In the genomic region with DNA sequence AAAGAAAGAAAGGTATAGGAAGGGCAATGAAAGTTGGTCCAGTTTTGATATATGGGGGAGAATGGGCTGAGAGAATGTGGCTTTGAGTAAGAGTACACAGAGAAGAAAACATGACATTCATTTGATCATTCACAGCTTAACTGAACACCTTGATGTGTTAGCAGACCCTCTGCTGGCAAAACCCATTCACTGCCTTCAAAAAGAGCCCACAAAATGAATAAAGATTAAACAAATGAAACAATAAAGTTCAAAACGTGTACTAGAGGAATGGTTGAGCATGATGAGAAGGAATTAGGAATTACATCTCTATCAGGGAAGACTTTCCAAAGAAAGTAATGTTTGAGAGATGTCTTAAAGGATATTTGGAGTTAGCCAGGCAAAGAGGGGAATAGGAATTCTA, we compare ENCODE assay signal across 16 cellular contexts. TPM values are rescaled to one million over a fixed set of nuclear protein-coding genes. Genes with fewer than 3 reads are reported as not detected.
DNase-seq lines count a peak whose midpoint lies in the region; ATAC-seq and TF ChIP-seq lines count a peak whose summit lies in the region.
"Had no signal": no experiment of that assay in that cellular context is flagged by ENCODE, and none has a peak within 500 bp of the region (broad histone marks: within the 10 kb centered on the region; RNA-seq: fewer than 3 reads in every experiment).

No MANE protein-coding gene starts in this region.

- no peaks in the 10 kb centered on the region for H3F3A ChIP-seq in PC-3 (ENCODE audit: low read length, unreplicated experiment)

- BruUV-seq in PC-3 (replicated peaks; lab: Mats Ljungman, UMichigan): no TSS peak

- H2BK120ac ChIP-seq in mesenchymal stem cell (ENCODE audit: low read depth, low read length): no peak overlapping the region

- no peaks in the 10 kb centered on the region for H3K9me3 Mint-ChIP-seq in stimulated activated naive CD8-positive, alpha-beta T cell treated with anti-CD3 and anti-CD28 coated beads, Interleukin-15, amount 100 ng/mL, for 72 hours

- peak overlapping the region in 1 of 2 donors; percentile 10 for H3K27ac Mint-ChIP-seq in stimulated activated naive CD8-positive, alpha-beta T cell treated with anti-CD3 and anti-CD28 coated beads, Interleukin-15, amount 100 ng/mL, for 72 hours

- CTCF ChIA-PET in PC-3 (lab: Charles Lee): interaction anchor here (0.9 to 1.1 kb wide), 2 partner anchors 14 to 56 kb away, joined by 4 to 7 read pairs; no protein-coding TSS in a partner anchor

- no peak overlapping the region for H2AK5ac ChIP-seq in mesenchymal stem cell (ENCODE audit: low read length, severe bottlenecking)

- H3K9me3 ChIP-seq in BE2C: no peaks in the 10 kb centered on the region
- no peaks in the 10 kb centered on the region for H3K9me3 ChIP-seq in PC-3 (ENCODE audit: low read length)
- no peaks in the 10 kb centered on the region for H3K9me3 ChIP-seq in mesenchymal stem cell (ENCODE audit: control insufficient read depth, low read length)
- H3K9me3 ChIP-seq: A549, MG63 had no signal

- H3K27me3 ChIP-seq in BE2C (peaks cover 12% of the 10 kb centered on the region; the same call in 1 of the 2 replicates), PC-3 (ENCODE audit: low read length) (no peaks in the 10 kb centered on the region), mesenchymal stem cell (ENCODE audit: control insufficient read depth in 1 of 2, insufficient read depth in 1 of 2, low read length in 2 of 2) (peaks cover 0 to 43% of the 10 kb centered on the region in 2 experiments)
- H3K27me3 ChIP-seq: MG63 had no signal

- H3K79me2 ChIP-seq in PC-3 (ENCODE audit: low read length): no peaks in the 10 kb centered on the region

- no peak overlapping the region for H3K18ac ChIP-seq in mesenchymal stem cell (ENCODE audit: low read depth in 1 of 2, low read length in 2 of 2)

- H3K9ac ChIP-seq in PC-3 (ENCODE audit: low read length) (no peak overlapping the region), mesenchymal stem cell (ENCODE audit: low read length) (no peak overlapping the region)

- DNase-seq in BE2C (no peak), GM10266 (ENCODE audit: extremely low spot score) (no peak), PC-3 (no peak), epithelial cell of proximal tubule (ENCODE audit: low read depth) (no peak), mesenchymal stem cell (no peak), germinal center (ENCODE audit: low spot score) (no peak), DMS79 (lab: John Stamatoyannopoulos, UW) (no peak)
- DNase-seq in stimulated activated naive CD8-positive, alpha-beta T cell treated with anti-CD3 and anti-CD28 coated beads, Interleukin-15, amount 100 ng/mL, for 72 hours: no peak
- DNase-seq: DND-41, GOT3, KG1, MG63, NCI-H187 treated with DMSO at 0.1 percent for 48 hours, NCI-H446, SIG-M5 had no signal

- H3K4me3 Mint-ChIP-seq in stimulated activated naive CD8-positive, alpha-beta T cell treated with anti-CD3 and anti-CD28 coated beads, Interleukin-15, amount 100 ng/mL, for 72 hours: no peak overlapping the region

- no peaks in the 10 kb centered on the region for H3K79me1 ChIP-seq in mesenchymal stem cell (replicated peaks; ENCODE audit: low read length, poor library complexity, severe bottlenecking)

- H3K27me3 Mint-ChIP-seq in stimulated activated naive CD8-positive, alpha-beta T cell treated with anti-CD3 and anti-CD28 coated beads, Interleukin-15, amount 100 ng/mL, for 72 hours: no peaks in the 10 kb centered on the region

- H3K23ac ChIP-seq in mesenchymal stem cell (ENCODE audit: low read length in 2 of 2): no peak overlapping the region

- POLR2A ChIA-PET in PC-3 (lab: Charles Lee; ENCODE audit: unreplicated experiment): no interaction called here

- H3K4me1 ChIP-seq in BE2C (no peaks in the 10 kb centered on the region), PC-3 (ENCODE audit: insufficient read depth, low read length) (peaks cover 3% of the 10 kb centered on the region), mesenchymal stem cell (ENCODE audit: control insufficient read depth, insufficient read depth, low read depth, low read length) (no peaks in the 10 kb centered on the region)

- H3K4me3 ChIP-seq in BE2C (ENCODE audit: low read depth, low read length) (no peak overlapping the region), PC-3 (ENCODE audit: low read length) (no peak overlapping the region), epithelial cell of proximal tubule (ENCODE audit: low read depth, low read length) (no peak overlapping the region), mesenchymal stem cell (ENCODE audit: insufficient read depth in 1 of 2, low read depth in 1 of 2, low read length in 2 of 2) (no peak overlapping the region)
- H3K4me3 ChIP-seq: A549, MG63 had no signal

- no peak overlapping the region for H3K27ac ChIP-seq in PC-3 (ENCODE audit: low read length)
- H3K27ac ChIP-seq in mesenchymal stem cell (ENCODE audit: low read length, poor library complexity, severe bottlenecking): no peak overlapping the region
- H3K27ac ChIP-seq: A549 had no signal

- H2BK5ac ChIP-seq in mesenchymal stem cell (ENCODE audit: low read depth, low read length, poor library complexity, severe bottlenecking): no peak overlapping the region

- H4K20me1 ChIP-seq in PC-3 (ENCODE audit: low read length): no peaks in the 10 kb centered on the region

- intact Hi-C loops in PC-3 (cut with micrococcal nuclease): loop anchor here (1.0 kb wide), 1 partner anchor 56 kb away; no protein-coding TSS in a partner anchor

- H4K8ac ChIP-seq in mesenchymal stem cell (ENCODE audit: low read length): no peak overlapping the region

- WGBS in mesenchymal stem cell: 25% methylated on average over 1 of the region's 1 CpG

- 0 out of 2 replicates have a peak, but pooled peaks have one; percentile 4 for TF ChIP-seq CTCF in BE2C (IDR thresholded peaks at IDR 0.05; ENCODE audit: low read depth, low read length)
- TF ChIP-seq CTCF in GM10266 (IDR thresholded peaks at IDR 0.05; ENCODE audit: control insufficient read depth, insufficient read depth, low read depth, missing control alignments): peak; percentile 23
- peak; percentile 47; the same call in 1 of the 2 replicates for TF ChIP-seq CTCF in PC-3 (conservative IDR thresholded peaks at IDR 0.05; ENCODE audit: low read depth, low read length)
- peak; percentile 39 for TF ChIP-seq CTCF in epithelial cell of proximal tubule (conservative IDR thresholded peaks at IDR 0.05; ENCODE audit: low read depth, low read length)

- H3K14ac ChIP-seq in mesenchymal stem cell (ENCODE audit: low read length in 2 of 2): no peak overlapping the region

- no peak overlapping the region for H2BK15ac ChIP-seq in mesenchymal stem cell (ENCODE audit: low read depth, poor library complexity, severe bottlenecking)

- H4K91ac ChIP-seq in mesenchymal stem cell (ENCODE audit: low read length): no peak overlapping the region

- H2BK12ac ChIP-seq in mesenchymal stem cell (ENCODE audit: low read length in 2 of 2): no peak overlapping the region

- no peaks in the 10 kb centered on the region for H3K9me2 ChIP-seq in PC-3 (replicated peaks; ENCODE audit: low read length)

- H3K36me3 ChIP-seq in BE2C: no peaks in the 10 kb centered on the region
- H3K36me3 ChIP-seq in PC-3 (ENCODE audit: low read depth, low read length): no peaks in the 10 kb centered on the region
- H3K36me3 ChIP-seq in mesenchymal stem cell (ENCODE audit: control insufficient read depth in 1 of 2, insufficient read depth in 2 of 2, low read depth in 1 of 2, low read length in 2 of 2): no peaks in the 10 kb centered on the region
- H3K36me3 ChIP-seq: MG63 had no signal

- no peaks in the 10 kb centered on the region for H3K4me1 Mint-ChIP-seq in stimulated activated naive CD8-positive, alpha-beta T cell treated with anti-CD3 and anti-CD28 coated beads, Interleukin-15, amount 100 ng/mL, for 72 hours

- H3K4me2 ChIP-seq in PC-3 (ENCODE audit: low read length): no peak overlapping the region
- no peak overlapping the region for H3K4me2 ChIP-seq in mesenchymal stem cell (ENCODE audit: low read length, poor library complexity, severe bottlenecking)
- H3K4me2 ChIP-seq: A549 had no signal

- no peak for ATAC-seq in PC-3
- no peak for ATAC-seq in stimulated activated naive CD8-positive, alpha-beta T cell treated with anti-CD3 and anti-CD28 coated beads, Interleukin-15, amount 100 ng/mL, for 72 hours
- ATAC-seq: A549 had no signal

- no peak overlapping the region for H3K4ac ChIP-seq in mesenchymal stem cell (ENCODE audit: low read depth in 1 of 2, low read length in 2 of 2)

- H2AFZ ChIP-seq in PC-3 (ENCODE audit: low read length) (no peak overlapping the region), mesenchymal stem cell (ENCODE audit: low read depth, low read length) (no peak overlapping the region)

RNA-seq across cellular contexts. Expression of gene WEE2, which starts 2.1 kb away (rescaled TPM):
- not detected for polyA plus RNA-seq in BE2C (2012; ENCODE audit: insufficient read depth, insufficient read length, low read depth)
- not detected in 2 replicates for total RNA-seq in PC-3 (2014; rRNA removed)
- not detected in 2 replicates for total RNA-seq in epithelial cell of proximal tubule
- not detected for polyA plus RNA-seq in mesenchymal stem cell (2013, experiment 1 of 2)
- not detected for polyA plus RNA-seq in mesenchymal stem cell (2013, experiment 2 of 2)
- polyA plus RNA-seq: A549 had no signal

RNA-seq across cellular contexts. Expression of gene DENND11, which starts 8.3 kb away (rescaled TPM):
- polyA plus RNA-seq in BE2C (2012; ENCODE audit: insufficient read depth, insufficient read length, low read depth): 5.7 TPM
- total RNA-seq in PC-3 (2014; rRNA removed): 6.7 and 6.9 TPM in 2 replicates
- total RNA-seq in epithelial cell of proximal tubule: 9.7 and 12.2 TPM in 2 replicates
- 3.3 TPM for polyA plus RNA-seq in mesenchymal stem cell (2013, experiment 1 of 2)
- polyA plus RNA-seq in mesenchymal stem cell (2013, experiment 2 of 2): 3.3 TPM

RNA-seq across cellular contexts. Expression of gene SSBP1, which starts 27.9 kb away (rescaled TPM):
- 201 TPM for polyA plus RNA-seq in BE2C (2012; ENCODE audit: insufficient read depth, insufficient read length, low read depth)
- 212 and 269 TPM in 2 replicates for total RNA-seq in PC-3 (2014; rRNA removed)
- total RNA-seq in epithelial cell of proximal tubule: 246 and 313 TPM in 2 replicates
- 327 TPM for polyA plus RNA-seq in mesenchymal stem cell (2013, experiment 1 of 2)
- polyA plus RNA-seq in mesenchymal stem cell (2013, experiment 2 of 2): 323 TPM

RNA-seq across cellular contexts. Expression of gene TAS2R3, which starts 53.6 kb away (rescaled TPM):
- not detected for polyA plus RNA-seq in BE2C (2012; ENCODE audit: insufficient read depth, insufficient read length, low read depth)
- total RNA-seq in PC-3 (2014; rRNA removed) (0.40 TPM in 1 of 2 replicates, not detected in the other), epithelial cell of proximal tubule (0.35 TPM in 1 of 2 replicates, not detected in the other)
- polyA plus RNA-seq in mesenchymal stem cell (2013, experiment 1 of 2): not detected
- polyA plus RNA-seq in mesenchymal stem cell (2013, experiment 2 of 2): not detected
